8 cellular contexts compared by ENCODE assay signal in the genomic region with DNA sequence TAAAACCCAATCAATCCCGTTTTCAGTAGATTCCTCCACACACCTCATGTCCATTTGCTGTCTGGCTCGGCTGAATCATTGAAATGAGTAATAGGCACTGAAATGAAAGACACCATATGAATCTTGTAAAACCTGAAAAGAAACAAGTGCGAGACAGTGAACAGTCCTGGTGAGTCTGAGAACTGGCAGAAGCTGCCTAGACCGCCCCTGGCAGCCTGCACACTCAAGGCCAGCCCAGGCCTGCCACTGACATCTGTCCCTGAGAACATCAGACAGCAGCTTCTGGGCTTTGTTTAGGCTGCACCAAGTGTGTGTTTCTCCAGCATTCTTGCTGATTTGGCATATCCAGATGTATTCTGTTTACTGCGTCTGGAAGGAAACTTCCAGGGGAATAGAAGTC. TPM values are rescaled to one million over a fixed set of nuclear protein-coding genes. Genes with fewer than 3 reads are reported as not detected.
DNase-seq lines count a peak whose midpoint lies in the region; ATAC-seq, FAIRE-seq and TF ChIP-seq lines count a peak whose summit lies in the region.

No MANE protein-coding gene starts in this region.

- no peak for FAIRE-seq in urothelium cell line (lab: Jason Lieb, UNC)

- no peak overlapping the region for H3K4me3 Mint-ChIP-seq in activated CD4-positive, alpha-beta T cell treated with anti-CD3 and anti-CD28 coated beads for 36 hours
- H3K4me3 Mint-ChIP-seq in activated CD4-positive, alpha-beta T cell treated with anti-CD3 and anti-CD28 coated beads, Interleukin-2, amount 10 ng/mL, durations not matched to agents 7 days and 5 days: no peak overlapping the region
- no peak overlapping the region for H3K4me3 Mint-ChIP-seq in MCF 10A (ENCODE audit: unreplicated experiment)

- peaks cover 6% of the 10 kb centered on the region for H3K36me3 Mint-ChIP-seq in activated CD4-positive, alpha-beta T cell treated with anti-CD3 and anti-CD28 coated beads for 36 hours (ENCODE audit: low read depth)
- H3K36me3 Mint-ChIP-seq in activated CD4-positive, alpha-beta T cell treated with anti-CD3 and anti-CD28 coated beads, Interleukin-2, amount 10 ng/mL, durations not matched to agents 7 days and 5 days (ENCODE audit: low read depth): peaks cover 9% of the 10 kb centered on the region
- peaks cover 3% of the 10 kb centered on the region for H3K36me3 Mint-ChIP-seq in MCF 10A (ENCODE audit: insufficient read depth, unreplicated experiment)

- no peaks in the 10 kb centered on the region for H3K27me3 Mint-ChIP-seq in activated CD4-positive, alpha-beta T cell treated with anti-CD3 and anti-CD28 coated beads for 36 hours
- H3K27me3 Mint-ChIP-seq in activated CD4-positive, alpha-beta T cell treated with anti-CD3 and anti-CD28 coated beads, Interleukin-2, amount 10 ng/mL, durations not matched to agents 7 days and 5 days: no peaks in the 10 kb centered on the region
- H3K27me3 Mint-ChIP-seq in MCF 10A (ENCODE audit: insufficient read depth, unreplicated experiment): no peaks in the 10 kb centered on the region

- H3K27ac ChIP-seq in left lung: no peak overlapping the region

- CTCF ChIA-PET in activated CD4-positive, alpha-beta T cell treated with anti-CD3 and anti-CD28 coated beads for 36 hours (lab: Charles Lee): no interaction called here
- CTCF ChIA-PET in activated CD4-positive, alpha-beta T cell treated with anti-CD3 and anti-CD28 coated beads, Interleukin-2, amount 10 ng/mL, durations not matched to agents 7 days and 5 days (lab: Charles Lee): no interaction called here
- CTCF ChIA-PET in MCF 10A (lab: Yijun Ruan, JAX): interaction anchor here (0.7 to 1.8 kb wide), 4 partner anchors 8 to 395 kb away, joined by 3 to 5 read pairs (median 4); a partner anchor contains a TSS

- H3K9me3 ChIP-seq in left lung: no peaks in the 10 kb centered on the region

- no peaks in the 10 kb centered on the region for H3K4me1 ChIP-seq in left lung

- DNase-seq in activated CD4-positive, alpha-beta T cell treated with anti-CD3 and anti-CD28 coated beads for 36 hours: peak; percentile 22
- DNase-seq in activated CD4-positive, alpha-beta T cell treated with anti-CD3 and anti-CD28 coated beads, Interleukin-2, amount 10 ng/mL, durations not matched to agents 7 days and 5 days: no peak
- DNase-seq in MCF 10A (ENCODE audit: unreplicated experiment): peak; percentile 91
- DNase-seq in left lung: no peak
- peak; percentile 29 for DNase-seq in urothelium cell line (ENCODE audit: low spot score)
- DNase-seq in cerebellum (ENCODE audit: low spot score): no peak
- DNase-seq in activated CD4-positive, alpha-beta T cell treated with anti-CD3 and anti-CD28 coated beads for 48 hours: no peak

- peaks cover 0 to 3% of the 10 kb centered on the region in 2 donors for H3K36me3 ChIP-seq in left lung

- intact Hi-C loops in activated CD4-positive, alpha-beta T cell treated with anti-CD3 and anti-CD28 coated beads for 36 hours (cut with DNase I, micrococcal nuclease): no loop called here
- intact Hi-C loops in MCF 10A (cut with micrococcal nuclease): loop anchor here (1.0 to 5.0 kb wide), 2 partner anchors 26 to 67 kb away; a partner anchor contains a TSS
- intact Hi-C loops in left lung (cut with DNase I): no loop called here

- POLR2A ChIA-PET in activated CD4-positive, alpha-beta T cell treated with anti-CD3 and anti-CD28 coated beads for 36 hours (lab: Charles Lee): no interaction called here
- POLR2A ChIA-PET in activated CD4-positive, alpha-beta T cell treated with anti-CD3 and anti-CD28 coated beads, Interleukin-2, amount 10 ng/mL, durations not matched to agents 7 days and 5 days (lab: Charles Lee): no interaction called here
- POLR2A ChIA-PET in MCF 10A (lab: Yijun Ruan, JAX): interaction anchor here (0.6 to 5.3 kb wide), 16 partner anchors 8 to 1022 kb away, joined by 3 to 78 read pairs (median 6); a partner anchor contains a TSS

- TF ChIP-seq CTCF in MCF 10A (IDR thresholded peaks at IDR 0.05; ENCODE audit: unreplicated experiment) (no peak), left lung (IDR thresholded peaks at IDR 0.05) (no peak)

- no peaks in the 10 kb centered on the region for H3K9me3 Mint-ChIP-seq in activated CD4-positive, alpha-beta T cell treated with anti-CD3 and anti-CD28 coated beads for 36 hours (ENCODE audit: low read depth)
- H3K9me3 Mint-ChIP-seq in activated CD4-positive, alpha-beta T cell treated with anti-CD3 and anti-CD28 coated beads, Interleukin-2, amount 10 ng/mL, durations not matched to agents 7 days and 5 days: no peaks in the 10 kb centered on the region
- no peaks in the 10 kb centered on the region for H3K9me3 Mint-ChIP-seq in MCF 10A (ENCODE audit: unreplicated experiment)

- peaks cover 5% of the 10 kb centered on the region for H3K4me1 Mint-ChIP-seq in activated CD4-positive, alpha-beta T cell treated with anti-CD3 and anti-CD28 coated beads for 36 hours
- peaks cover 9% of the 10 kb centered on the region for H3K4me1 Mint-ChIP-seq in activated CD4-positive, alpha-beta T cell treated with anti-CD3 and anti-CD28 coated beads, Interleukin-2, amount 10 ng/mL, durations not matched to agents 7 days and 5 days
- H3K4me1 Mint-ChIP-seq in MCF 10A (ENCODE audit: insufficient read depth, unreplicated experiment): peaks cover 25% of the 10 kb centered on the region

- no peak overlapping the region for H3K27ac Mint-ChIP-seq in activated CD4-positive, alpha-beta T cell treated with anti-CD3 and anti-CD28 coated beads for 36 hours
- no peak overlapping the region for H3K27ac Mint-ChIP-seq in activated CD4-positive, alpha-beta T cell treated with anti-CD3 and anti-CD28 coated beads, Interleukin-2, amount 10 ng/mL, durations not matched to agents 7 days and 5 days
- peak overlapping the region; percentile 61 for H3K27ac Mint-ChIP-seq in MCF 10A (ENCODE audit: low read depth, unreplicated experiment)

- H3K4me3 ChIP-seq in left lung: no peak overlapping the region

- BruUV-seq in MCF 10A (replicated peaks; lab: Mats Ljungman, UMichigan): no TSS peak

- ATAC-seq in activated CD4-positive, alpha-beta T cell treated with anti-CD3 and anti-CD28 coated beads for 36 hours: peak; percentile 52
- peak; percentile 36 for ATAC-seq in left lung
- ATAC-seq in GM21576 (IDR thresholded peaks at IDR 0.05; ENCODE audit: unreplicated experiment): no peak

- no peaks in the 10 kb centered on the region for H3K27me3 ChIP-seq in left lung

RNA-seq across cellular contexts. Expression of a gene that starts 44.8 kb away (rescaled TPM):
- total RNA-seq in activated CD4-positive, alpha-beta T cell treated with anti-CD3 and anti-CD28 coated beads for 36 hours: 10 to 100 TPM; 11.1 to 13.1 TPM
- total RNA-seq in activated CD4-positive, alpha-beta T cell treated with anti-CD3 and anti-CD28 coated beads, Interleukin-2, amount 10 ng/mL, durations not matched to agents 7 days and 5 days: 10 to 100 TPM; 15.8 to 16.8 TPM
- 10.8 and 11.4 TPM in 2 replicates for total RNA-seq in MCF 10A (2022)
- 10 to 100 TPM; 26.1 to 31.2 TPM for total RNA-seq in left lung
- total RNA-seq in cerebellum: 15.3 TPM

Comparison
In these comparisons a context has a peak if more than half of its experiments do, and no peak if none do; other contexts are left out.
1. DNase-seq: peak in activated CD4-positive, alpha-beta T cell treated with anti-CD3 and anti-CD28 coated beads for 36 hours (single experiment), MCF 10A (single experiment) and urothelium cell line (single experiment); none in activated CD4-positive, alpha-beta T cell treated with anti-CD3 and anti-CD28 coated beads, Interleukin-2, amount 10 ng/mL, durations not matched to agents 7 days and 5 days (single experiment), left lung (0 of 2), cerebellum (single experiment) and activated CD4-positive, alpha-beta T cell treated with anti-CD3 and anti-CD28 coated beads for 48 hours (single experiment).